ENCODE assay signal across 23 cellular contexts in the genomic region with DNA sequence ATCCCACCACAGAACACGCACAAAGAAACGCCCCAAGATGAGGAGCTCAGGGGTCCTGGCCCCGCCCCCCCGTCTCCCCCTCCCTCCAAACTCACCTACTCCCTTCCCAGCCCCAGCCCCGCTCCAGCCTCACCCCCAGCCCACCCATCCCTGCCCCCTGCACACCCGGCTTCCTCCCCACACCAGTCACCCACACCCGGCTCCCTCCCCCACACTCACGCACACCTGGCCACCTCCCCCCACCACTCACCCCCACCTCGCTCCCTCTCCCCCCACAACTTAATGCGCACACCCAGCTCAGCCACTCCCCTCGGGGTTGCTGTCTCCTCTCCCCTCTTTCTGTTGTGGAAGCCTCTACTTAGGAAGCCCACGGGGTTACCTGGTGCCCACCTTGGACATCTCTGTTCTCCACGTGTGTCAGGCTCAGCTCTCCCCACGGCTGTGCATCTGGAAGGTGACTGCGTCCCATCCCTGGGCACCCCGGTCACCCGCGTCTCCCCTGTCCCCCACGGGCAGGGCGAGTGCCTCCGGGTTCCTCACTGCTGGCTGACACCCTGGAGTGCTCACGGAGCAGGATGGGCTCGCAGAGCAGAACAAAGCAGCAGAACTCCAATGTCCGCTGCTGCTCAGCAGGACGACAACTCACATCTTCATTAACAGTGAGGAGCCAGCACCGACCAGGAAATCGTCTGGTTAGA.
"Had no signal": no experiment of that assay in that cellular context is flagged by ENCODE, and none has a peak within 500 bp of the region (broad histone marks: within the 10 kb centered on the region; RNA-seq: fewer than 3 reads in every experiment).

No MANE protein-coding gene starts in this region.

- H3K9me3 ChIP-seq: heart right ventricle, lower lobe of right lung, prostate gland, spleen, thoracic aorta, upper lobe of right lung had no signal

- H3K27ac ChIP-seq: heart right ventricle, lower lobe of right lung, prostate gland, spleen, thoracic aorta, upper lobe of right lung had no signal

- H3K36me3 Mint-ChIP-seq: activated naive CD4-positive, alpha-beta T cell treated with anti-CD3 and anti-CD28 coated beads, Interleukin-2, amount 10 ng/mL, durations not matched to agents 7 days and 5 days; naive B cell had no signal

- H3K36me3 ChIP-seq: heart right ventricle, lower lobe of right lung, prostate gland, spleen, thoracic aorta, upper lobe of right lung had no signal

- H3K4me3 Mint-ChIP-seq: activated CD4-positive, alpha-beta T cell treated with anti-CD3 and anti-CD28 coated beads for 36 hours; activated naive CD4-positive, alpha-beta T cell treated with anti-CD3 and anti-CD28 coated beads, Interleukin-2, amount 10 ng/mL, durations not matched to agents 7 days and 5 days had no signal

- DNase-seq: activated CD4-positive, alpha-beta T cell treated with anti-CD3 and anti-CD28 coated beads for 36 hours; activated CD4-positive, alpha-beta T cell treated with anti-CD3 and anti-CD28 coated beads, Interleukin-2, amount 50 U/mL, for 4 hours; activated effector memory CD4-positive, alpha-beta T cell treated with anti-CD3 and anti-CD28 coated beads, Interleukin-2, amount 50 U/mL, for 16 hours; activated naive CD4-positive, alpha-beta T cell treated with anti-CD3 and anti-CD28 coated beads, Interleukin-2, amount 10 ng/mL, durations not matched to agents 7 days and 5 days; activated T-cell treated with anti-CD3 and anti-CD28 coated beads for 4 hours; amygdala; cerebellar nuclear complex; cortex of kidney; erythroblast; foreskin fibroblast; heart right ventricle; lower lobe of right lung; naive B cell; spleen; stimulated activated CD4-positive, alpha-beta T cell treated with anti-CD3 and anti-CD28 coated beads, Interleukin-4, amount 100 ng/mL, for 1 hour; stimulated activated naive CD4-positive, alpha-beta T cell treated with Interleukin-2 at 50 U/mL for 16 hours; T-helper 9 cell; upper lobe of right lung had no signal

- H3K27ac Mint-ChIP-seq: activated CD4-positive, alpha-beta T cell treated with anti-CD3 and anti-CD28 coated beads for 36 hours; activated naive CD4-positive, alpha-beta T cell treated with anti-CD3 and anti-CD28 coated beads, Interleukin-2, amount 10 ng/mL, durations not matched to agents 7 days and 5 days had no signal

- H3K9me3 Mint-ChIP-seq: activated naive CD4-positive, alpha-beta T cell treated with anti-CD3 and anti-CD28 coated beads, Interleukin-2, amount 10 ng/mL, durations not matched to agents 7 days and 5 days; naive B cell had no signal

- H3K4me3 ChIP-seq: heart right ventricle, lower lobe of right lung, prostate gland, spleen, thoracic aorta, upper lobe of right lung had no signal

- H3K27me3 Mint-ChIP-seq: activated CD4-positive, alpha-beta T cell treated with anti-CD3 and anti-CD28 coated beads for 36 hours; naive B cell had no signal

- FAIRE-seq: bronchial epithelial cell, keratinocyte had no signal

- ATAC-seq: activated CD4-positive, alpha-beta T cell treated with anti-CD3 and anti-CD28 coated beads for 36 hours; heart right ventricle; left lobe of liver; lower lobe of right lung; upper lobe of right lung had no signal

- H3K4me1 ChIP-seq: heart right ventricle, lower lobe of right lung, prostate gland, upper lobe of right lung had no signal
